In genomic region chr5:111070272-111071134, GRCh38 we compare ENCODE assay signal across 9 cellular contexts. TPM values are rescaled to one million over a fixed set of nuclear protein-coding genes. Genes with fewer than 3 reads are reported as not detected.
A peak's percentile ranks its signal among the peaks of the same experiment; 100 is the strongest.
DNase-seq lines count a peak whose midpoint lies in the region; ATAC-seq and TF ChIP-seq lines count a peak whose summit lies in the region.
"Had no signal": no experiment of that assay in that cellular context is flagged by ENCODE, and none has a peak within 500 bp of the region (broad histone marks: within the 10 kb centered on the region; RNA-seq: fewer than 3 reads in every experiment).

No MANE protein-coding gene starts in this region.

- H3K23ac ChIP-seq in mesenchymal stem cell (ENCODE audit: low read length in 2 of 2), result no peak overlapping the region

- peak overlapping the region; percentile 54 for H2BK120ac ChIP-seq in mesenchymal stem cell (ENCODE audit: low read depth, low read length)

- peak overlapping the region; percentile 16 for H2BK15ac ChIP-seq in mesenchymal stem cell (ENCODE audit: low read depth, poor library complexity, severe bottlenecking)

- H3K4me1 ChIP-seq in mesenchymal stem cell (ENCODE audit: control insufficient read depth, insufficient read depth, low read depth, low read length), result peaks cover 7% of the 10 kb centered on the region
- peaks cover 0 to 9% of the 10 kb centered on the region in 2 donors for H3K4me1 ChIP-seq in thyroid gland

- peak overlapping the region in 1 of 2 experiments; percentile 60 for H3K18ac ChIP-seq in mesenchymal stem cell (ENCODE audit: low read depth in 1 of 2, low read length in 2 of 2)

- H2BK12ac ChIP-seq in mesenchymal stem cell (ENCODE audit: low read length in 2 of 2), result peak overlapping the region in 1 of 2 experiments; percentile 21

- intact Hi-C loops in thyroid gland (cut with DNase I), result no loop called here

- no peak overlapping the region for H2BK5ac ChIP-seq in mesenchymal stem cell (ENCODE audit: low read depth, low read length, poor library complexity, severe bottlenecking)

- H3K27me3 ChIP-seq in brain microvascular endothelial cell (replicated peaks) (no peaks in the 10 kb centered on the region), mesenchymal stem cell (ENCODE audit: control insufficient read depth in 1 of 2, insufficient read depth in 1 of 2, low read length in 2 of 2) (peaks cover 0 to 57% of the 10 kb centered on the region in 2 experiments), thyroid gland (no peaks in the 10 kb centered on the region)

- no peak for TF ChIP-seq POLR2A in thyroid gland (IDR thresholded peaks at IDR 0.05)

- H4K8ac ChIP-seq in mesenchymal stem cell (ENCODE audit: low read length), result peak overlapping the region; percentile 57

- H3K9me3 ChIP-seq in mesenchymal stem cell (ENCODE audit: control insufficient read depth, low read length) (no peaks in the 10 kb centered on the region), thyroid gland (no peaks in the 10 kb centered on the region)
- H3K9me3 ChIP-seq: neutrophil had no signal

- no peak overlapping the region for H2AFZ ChIP-seq in mesenchymal stem cell (ENCODE audit: low read depth, low read length)

- TF ChIP-seq CTCF in brain microvascular endothelial cell (IDR thresholded peaks at IDR 0.05; ENCODE audit: low read depth, low read length, missing control alignments), result peak; percentile 30
- no peak for TF ChIP-seq CTCF in thyroid gland (IDR thresholded peaks at IDR 0.05)
- no peak for TF ChIP-seq CTCF in GM20000 (IDR thresholded peaks at IDR 0.05; ENCODE audit: extremely low read depth, missing control alignments)

- H3K14ac ChIP-seq in mesenchymal stem cell (ENCODE audit: low read length in 2 of 2), result no peak overlapping the region

- H3K4me3 ChIP-seq in brain microvascular endothelial cell (ENCODE audit: low read depth, low read length) (peak overlapping the region; percentile 48), mesenchymal stem cell (ENCODE audit: insufficient read depth in 1 of 2, low read depth in 1 of 2, low read length in 2 of 2) (peak overlapping the region; percentile 33 to 64), thyroid gland (replicated peaks in 1 of 3) (no peak overlapping the region)

- no peak overlapping the region for H4K91ac ChIP-seq in mesenchymal stem cell (ENCODE audit: low read length)

- no peaks in the 10 kb centered on the region for H3K36me3 ChIP-seq in brain microvascular endothelial cell (replicated peaks)
- no peaks in the 10 kb centered on the region for H3K36me3 ChIP-seq in mesenchymal stem cell (ENCODE audit: control insufficient read depth in 1 of 2, insufficient read depth in 2 of 2, low read depth in 1 of 2, low read length in 2 of 2)
- H3K36me3 ChIP-seq in thyroid gland, result no peaks in the 10 kb centered on the region
- H3K36me3 ChIP-seq: neutrophil had no signal

- WGBS in mesenchymal stem cell, result 8% methylated on average over 39 of the region's 42 CpGs
- WGBS in thyroid gland, 2 donors, result 4 to 8% methylated on average over 30 to 41 of the region's 42 CpGs

- peak overlapping the region; percentile 71 for H3K4me2 ChIP-seq in mesenchymal stem cell (ENCODE audit: low read length, poor library complexity, severe bottlenecking)

- peak overlapping the region in 1 of 2 experiments; percentile 11 for H3K4ac ChIP-seq in mesenchymal stem cell (ENCODE audit: low read depth in 1 of 2, low read length in 2 of 2)

- ATAC-seq in HG03108 (IDR thresholded peaks at IDR 0.05; ENCODE audit: unreplicated experiment) (peak; percentile 33), GM21360 (IDR thresholded peaks at IDR 0.05; ENCODE audit: unreplicated experiment) (no peak)

- in situ Hi-C loops in brain microvascular endothelial cell (cut with HindIII; ENCODE audit: low pct_ligation_motif_present, low sequenced_read_pairs), result no loop called here

- H3K27ac ChIP-seq in brain microvascular endothelial cell (no peak overlapping the region), mesenchymal stem cell (ENCODE audit: low read length, poor library complexity, severe bottlenecking) (no peak overlapping the region), thyroid gland (no peak overlapping the region)
- H3K27ac ChIP-seq: neutrophil had no signal

- no peaks in the 10 kb centered on the region for H3K79me1 ChIP-seq in mesenchymal stem cell (replicated peaks; ENCODE audit: low read length, poor library complexity, severe bottlenecking)

- H2AK5ac ChIP-seq in mesenchymal stem cell (ENCODE audit: low read length, severe bottlenecking), result no peak overlapping the region

- peak overlapping the region; percentile 67 for H3K9ac ChIP-seq in mesenchymal stem cell (ENCODE audit: low read length)

- DNase-seq in AG08395 (ENCODE audit: low spot score) (peak; percentile 30), brain microvascular endothelial cell (no peak), mesenchymal stem cell (peak; percentile 57), thyroid gland (peak; percentile 34 to 35), NCI-H446 (lab: John Stamatoyannopoulos, UW) (no peak), GM20000 (ENCODE audit: low spot score) (no peak)

RNA-seq across cellular contexts. Expression of gene TSLP, which starts 1.0 kb away (rescaled TPM):
- polyA plus RNA-seq in mesenchymal stem cell (2013, experiment 1 of 2), result 11.2 TPM
- polyA plus RNA-seq in mesenchymal stem cell (2013, experiment 2 of 2), result 11.3 TPM
- total RNA-seq in thyroid gland, result under 1 TPM; 0.11 to 0.81 (median 0.26) TPM

RNA-seq across cellular contexts. Expression of gene WDR36, which starts 21.6 kb away (rescaled TPM):
- 22.8 TPM for polyA plus RNA-seq in mesenchymal stem cell (2013, experiment 1 of 2)
- 22.7 TPM for polyA plus RNA-seq in mesenchymal stem cell (2013, experiment 2 of 2)
- 10 to 100 TPM; 26.3 to 43.2 (median 30.4) TPM for total RNA-seq in thyroid gland

Comparison
In these comparisons a context has a peak if more than half of its experiments do, and no peak if none do; other contexts are left out.
1. DNase-seq: peak in AG08395 (single experiment), mesenchymal stem cell (single experiment) and thyroid gland (2 of 2); none in brain microvascular endothelial cell (single experiment), NCI-H446 (0 of 2) and GM20000 (single experiment).
2. H3K4me3 ChIP-seq: peak in brain microvascular endothelial cell (single experiment) and mesenchymal stem cell (2 of 2); none in thyroid gland (0 of 3).